In the genomic region with DNA sequence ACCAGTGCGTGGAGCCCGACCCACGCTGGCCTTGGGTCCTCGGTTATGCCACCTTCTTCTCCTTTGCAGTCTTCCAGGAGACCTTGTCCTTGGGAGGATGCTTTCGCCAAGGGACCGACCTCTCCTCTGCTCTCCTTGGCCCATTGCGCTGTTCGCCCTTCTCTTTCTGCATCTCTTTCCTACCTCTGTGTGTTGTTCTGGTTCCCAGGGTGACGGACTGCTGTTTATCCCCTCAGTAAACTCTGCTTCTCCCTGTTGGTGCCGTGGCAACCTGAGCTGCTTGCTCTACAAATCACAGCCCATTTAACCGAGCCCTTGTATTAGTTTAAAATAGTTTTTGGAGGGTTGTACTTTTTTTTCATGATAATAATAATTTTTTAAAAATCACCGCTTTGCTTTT, we compare ENCODE assay signal across 1 cellular context.
TF ChIP-seq lines count a peak whose summit lies in the region.

No MANE protein-coding gene starts in this region.

TF ChIP-seq in K562, 482 proteins besides CTCF, POLR2A, EP300 and RAD21:
- TF ChIP-seq FOXJ2 (tag; IDR thresholded peaks at IDR 0.05) (peak; percentile 39; the same call in 1 of the 2 replicates), SP2 (IDR thresholded peaks at IDR 0.05; ENCODE audit: extremely low read depth, low read depth, low read length, poor library complexity, severe bottlenecking) (no peak), RFX1 (IDR thresholded peaks at IDR 0.05) (peak; percentile 44), RBBP5 (IDR thresholded peaks at IDR 0.05; ENCODE audit: borderline replicate concordance, insufficient read depth, low read length, poor library complexity, severe bottlenecking) (no peak)
